Comparison of ENCODE assay signal across 15 cellular contexts in genomic region chr15:68808770-68809169, GRCh38. TPM values are rescaled to one million over a fixed set of nuclear protein-coding genes. Genes with fewer than 3 reads are reported as not detected.
DNase-seq lines count a peak whose midpoint lies in the region; ATAC-seq and TF ChIP-seq lines count a peak whose summit lies in the region.
"Had no signal": no experiment of that assay in that cellular context is flagged by ENCODE, and none has a peak within 500 bp of the region (broad histone marks: within the 10 kb centered on the region; RNA-seq: fewer than 3 reads in every experiment).

No MANE protein-coding gene starts in this region.

- H3K27ac Mint-ChIP-seq in activated T-cell treated with anti-CD3 and anti-CD28 coated beads, Interleukin-2, amount 50 U/mL, for 24 hours: peak overlapping the region; percentile 78
- peak overlapping the region; percentile 28 to 68 (median 46) for H3K27ac Mint-ChIP-seq in immature natural killer cell
- H3K27ac Mint-ChIP-seq in stimulated activated effector memory CD8-positive, alpha-beta T cell treated with anti-CD3 and anti-CD28 coated beads, Interleukin-12 subunit alpha, Interleukin-12 subunit beta, amount 100 ng/mL, for 72 hours: peak overlapping the region; percentile 75
- H3K27ac Mint-ChIP-seq: HFFc6 had no signal

- H3K27me3 Mint-ChIP-seq in activated T-cell treated with anti-CD3 and anti-CD28 coated beads, Interleukin-2, amount 50 U/mL, for 24 hours: no peaks in the 10 kb centered on the region
- no peaks in the 10 kb centered on the region for H3K27me3 Mint-ChIP-seq in immature natural killer cell (ENCODE audit: low read depth in 3 of 3)

- H3K36me3 ChIP-seq in HEK293 (ENCODE audit: control insufficient read depth in 2 of 2, insufficient read depth in 1 of 2, low read length in 2 of 2): peaks cover 4 to 20% of the 10 kb centered on the region in 2 experiments

- CTCF ChIA-PET in HEK293 (lab: Yijun Ruan, JAX): interaction anchor here (0.9 kb wide), 1 partner anchor 20 kb away, joined by 4 read pairs; no protein-coding TSS in a partner anchor

- H3K9me3 Mint-ChIP-seq in activated T-cell treated with anti-CD3 and anti-CD28 coated beads, Interleukin-2, amount 50 U/mL, for 24 hours: no peaks in the 10 kb centered on the region
- H3K9me3 Mint-ChIP-seq in immature natural killer cell: no peaks in the 10 kb centered on the region
- H3K9me3 Mint-ChIP-seq in stimulated activated effector memory CD8-positive, alpha-beta T cell treated with anti-CD3 and anti-CD28 coated beads, Interleukin-12 subunit alpha, Interleukin-12 subunit beta, amount 100 ng/mL, for 72 hours: no peaks in the 10 kb centered on the region
- H3K9me3 Mint-ChIP-seq: HFFc6 had no signal

- DNase-seq in activated T-cell treated with anti-CD3 and anti-CD28 coated beads, Interleukin-2, amount 50 U/mL, for 24 hours: peak; percentile 22
- DNase-seq in activated T-cell treated with anti-CD3 and anti-CD28 coated beads, Interleukin-2, amount 50 U/mL, for 48 hours: no peak
- no peak for DNase-seq in immature natural killer cell
- DNase-seq in stimulated activated effector memory CD8-positive, alpha-beta T cell treated with anti-CD3 and anti-CD28 coated beads, Interleukin-12 subunit alpha, Interleukin-12 subunit beta, amount 100 ng/mL, for 72 hours (ENCODE audit: low spot score in 2 of 2): no peak
- DNase-seq in germinal center (ENCODE audit: low spot score): no peak
- no peak for DNase-seq in NCI-H128 (lab: John Stamatoyannopoulos, UW; ENCODE audit: unreplicated experiment)
- DNase-seq: foreskin keratinocyte, HFFc6, MG63, NCI-H1930, NCI-H524 treated with DMSO at 0.1 percent for 48 hours, SJCRH30, upper lobe of right lung had no signal

- no peak overlapping the region for H3K27ac ChIP-seq in HEK293 (ENCODE audit: extremely low read depth, low read depth, low read length)
- H3K27ac ChIP-seq: foreskin keratinocyte, SJCRH30, upper lobe of right lung had no signal

- H3K36me3 Mint-ChIP-seq in activated T-cell treated with anti-CD3 and anti-CD28 coated beads, Interleukin-2, amount 50 U/mL, for 24 hours (ENCODE audit: low read depth): peaks cover 92% of the 10 kb centered on the region
- H3K36me3 Mint-ChIP-seq in immature natural killer cell: peaks cover 0 to 4% (median 3%) of the 10 kb centered on the region in 3 donors
- peaks cover 43% of the 10 kb centered on the region for H3K36me3 Mint-ChIP-seq in stimulated activated effector memory CD8-positive, alpha-beta T cell treated with anti-CD3 and anti-CD28 coated beads, Interleukin-12 subunit alpha, Interleukin-12 subunit beta, amount 100 ng/mL, for 72 hours

- no peaks in the 10 kb centered on the region for H3K9me3 ChIP-seq in HEK293 (ENCODE audit: control insufficient read depth, insufficient read depth, low read depth, low read length)
- H3K9me3 ChIP-seq: MG63, SJCRH30, upper lobe of right lung had no signal

- no peak for ATAC-seq in stimulated activated effector memory CD8-positive, alpha-beta T cell treated with anti-CD3 and anti-CD28 coated beads, Interleukin-12 subunit alpha, Interleukin-12 subunit beta, amount 100 ng/mL, for 72 hours
- ATAC-seq in HG02973 (IDR thresholded peaks at IDR 0.05; ENCODE audit: unreplicated experiment): no peak
- ATAC-seq: foreskin keratinocyte, upper lobe of right lung had no signal

- no peak for TF ChIP-seq CTCF in HEK293 (tag by site-specific recombination; IDR thresholded peaks at IDR 0.05)

- no peak overlapping the region for H3K4me3 ChIP-seq in HEK293 (ENCODE audit: low read depth, low read length)
- H3K4me3 ChIP-seq: MG63, SJCRH30, upper lobe of right lung had no signal

- no peak overlapping the region for H3K4me3 Mint-ChIP-seq in activated T-cell treated with anti-CD3 and anti-CD28 coated beads, Interleukin-2, amount 50 U/mL, for 24 hours
- H3K4me3 Mint-ChIP-seq in immature natural killer cell: peak overlapping the region in 1 of 5 donors; percentile 38
- H3K4me3 Mint-ChIP-seq in stimulated activated effector memory CD8-positive, alpha-beta T cell treated with anti-CD3 and anti-CD28 coated beads, Interleukin-12 subunit alpha, Interleukin-12 subunit beta, amount 100 ng/mL, for 72 hours: no peak overlapping the region
- H3K4me3 Mint-ChIP-seq: HFFc6 had no signal

- peaks cover 95% of the 10 kb centered on the region for H3K4me1 Mint-ChIP-seq in activated T-cell treated with anti-CD3 and anti-CD28 coated beads, Interleukin-2, amount 50 U/mL, for 24 hours (ENCODE audit: low read depth)
- peaks cover 91 to 96% of the 10 kb centered on the region in 2 donors for H3K4me1 Mint-ChIP-seq in immature natural killer cell
- H3K4me1 Mint-ChIP-seq in stimulated activated effector memory CD8-positive, alpha-beta T cell treated with anti-CD3 and anti-CD28 coated beads, Interleukin-12 subunit alpha, Interleukin-12 subunit beta, amount 100 ng/mL, for 72 hours: peaks cover 79% of the 10 kb centered on the region

- H3K4me1 ChIP-seq in HEK293 (ENCODE audit: control insufficient read depth, insufficient read depth, low read length): peaks cover 9% of the 10 kb centered on the region

- POLR2A ChIA-PET in HEK293 (lab: Yijun Ruan, JAX): interaction anchor here (1.0 kb wide), 1 partner anchor 8 kb away, joined by 4 read pairs; no protein-coding TSS in a partner anchor

TF ChIP-seq in HEK293, 187 proteins besides CTCF, POLR2A, EP300 and RAD21:
- peak; percentile 79 for TF ChIP-seq ZFHX2 (tag by site-specific recombination; conservative IDR thresholded peaks at IDR 0.05)
- peak; percentile 77 for TF ChIP-seq EGR2 (tag by site-specific recombination; IDR thresholded peaks at IDR 0.05; ENCODE audit: low read depth)
- no peak for TF ChIP-seq TRIM28 (IDR thresholded peaks at IDR 0.05; ENCODE audit: borderline replicate concordance, low read length)

RNA-seq across cellular contexts. Expression of gene ANP32A, which starts 11.9 kb away (rescaled TPM):
- polyA plus RNA-seq in immature natural killer cell: 100 to 1,000 TPM in 1 of 3 donors, 10 to 100 TPM in 2; 76.3 to 147 (median 85.2) TPM
